Comparison of ENCODE assay signal across 10 cellular contexts in the genomic region with DNA sequence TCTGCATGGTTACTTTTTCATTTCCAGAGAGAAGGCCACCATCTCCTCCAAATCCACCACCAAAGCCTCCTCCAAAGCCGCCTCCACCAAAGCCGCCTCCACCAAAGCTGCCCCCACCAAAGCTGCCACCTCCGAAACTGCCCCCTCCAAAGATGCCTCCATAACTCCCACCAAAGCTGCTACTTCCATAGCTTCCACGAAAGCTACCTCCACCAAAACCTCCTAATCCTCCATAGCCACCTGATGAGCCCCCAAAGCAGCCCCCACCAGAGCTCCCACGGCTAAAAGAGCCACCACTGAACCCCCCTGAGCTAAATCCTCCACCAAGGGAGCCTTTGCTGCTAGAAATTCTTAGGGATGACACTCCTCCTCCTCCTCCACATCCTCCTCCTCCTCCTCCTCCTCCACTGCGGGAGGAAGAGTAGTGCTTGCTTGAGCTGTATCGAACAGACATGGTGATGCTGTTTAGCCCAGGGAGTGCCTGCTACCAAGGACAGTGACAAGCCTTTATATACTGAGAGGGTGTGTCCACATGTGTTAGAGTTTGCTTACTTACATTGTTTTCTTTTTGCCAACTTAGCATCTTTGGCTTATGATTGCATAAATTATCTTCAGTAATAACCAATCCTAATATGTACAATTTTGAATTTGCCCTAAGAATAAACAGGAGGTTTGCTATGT. TPM values are rescaled to one million over a fixed set of nuclear protein-coding genes. Genes with fewer than 3 reads are reported as not detected.
DNase-seq lines count a peak whose midpoint lies in the region; ATAC-seq, FAIRE-seq and TF ChIP-seq lines count a peak whose summit lies in the region.
"Had no signal": no experiment of that assay in that cellular context is flagged by ENCODE, and none has a peak within 500 bp of the region (broad histone marks: within the 10 kb centered on the region; RNA-seq: fewer than 3 reads in every experiment).

A gene (minus strand): TSS at position 483 of the 681 bp plus-strand sequence. CDS start 29 bp downstream, at position 454.

- WGBS in K562 (ENCODE audit: insufficient coverage, low coverage, missing lambda C conversion rate) = 56% methylated on average over 6 of the region's 7 CpGs
- WGBS in right lobe of liver (ENCODE audit: insufficient coverage, low coverage, low lambda C conversion rate, missing lambda C conversion rate) = 83% methylated on average over 5 of the region's 7 CpGs
- WGBS in upper lobe of left lung, 2 donors = 91 to 92% methylated on average over 7 of the region's 7 CpGs

- H4K20me1 ChIP-seq in K562 (replicated peaks; ENCODE audit: control insufficient read depth, insufficient read depth, low read length) = no peaks in the 10 kb centered on the region

- H3K4me1 ChIP-seq in K562 (replicated peaks in 1 of 2; ENCODE audit: control insufficient read depth in 2 of 2, insufficient read depth in 2 of 2, low read length in 2 of 2) (peaks cover 26 to 52% of the 10 kb centered on the region in 2 experiments), right lobe of liver (peaks cover 0 to 6% (median 0%) of the 10 kb centered on the region in 4 donors), upper lobe of left lung (peaks cover 3 to 15% (median 9%) of the 10 kb centered on the region in 4 donors)

- peak; percentile 58 for FAIRE-seq in K562 (lab: Jason Lieb, UNC)

- peak within 1 kb of the TSS; percentile 66 for H3K4me2 ChIP-seq in K562 (ENCODE audit: insufficient read depth, low read length)

- peaks cover 26% of the 10 kb centered on the region for H3K36me3 ChIP-seq in K562 (ENCODE audit: control insufficient read depth, insufficient read depth, low read length)
- no peaks in the 10 kb centered on the region for H3K36me3 ChIP-seq in right lobe of liver
- H3K36me3 ChIP-seq in upper lobe of left lung = peaks cover 0 to 9% (median under 1%) of the 10 kb centered on the region in 4 donors
- H3K36me3 ChIP-seq in H7 (replicated peaks; ENCODE audit: control insufficient read depth, insufficient read depth, low read length) = peaks cover 1% of the 10 kb centered on the region; the same call in 1 of the 2 replicates

- H3K9me3 ChIP-seq in K562 (replicated peaks; ENCODE audit: control insufficient read depth, insufficient read depth, low read depth, low read length) (no peaks in the 10 kb centered on the region), right lobe of liver (no peaks in the 10 kb centered on the region), upper lobe of left lung (no peaks in the 10 kb centered on the region)

- H3K4me3 Mint-ChIP-seq in activated T-cell treated with anti-CD3 and anti-CD28 coated beads, Interleukin-2, amount 50 U/mL, for 72 hours = no peak within 1 kb of the TSS
- no peak within 1 kb of the TSS for H3K4me3 Mint-ChIP-seq in activated T-cell treated with anti-CD3 and anti-CD28 coated beads, Interleukin-2, amount 50 U/mL, for 24 hours

- H3K9me3 Mint-ChIP-seq in activated T-cell treated with anti-CD3 and anti-CD28 coated beads, Interleukin-2, amount 50 U/mL, for 72 hours = peaks cover 0 to 2% of the 10 kb centered on the region in 2 donors
- H3K9me3 Mint-ChIP-seq in activated T-cell treated with anti-CD3 and anti-CD28 coated beads, Interleukin-2, amount 50 U/mL, for 24 hours = no peaks in the 10 kb centered on the region

- no TSS peak for BruUV-seq in K562 (replicated peaks; lab: Mats Ljungman, UMichigan)

- CTCF ChIA-PET in K562 (lab: Yijun Ruan, JAX; ENCODE audit: low intra/inter-chr PET ratio) = no interaction called here

- in situ Hi-C loops in K562 (cut with MboI) = no loop called here

- H3K27me3 Mint-ChIP-seq in activated T-cell treated with anti-CD3 and anti-CD28 coated beads, Interleukin-2, amount 50 U/mL, for 72 hours (ENCODE audit: low read depth) = no peaks in the 10 kb centered on the region
- H3K27me3 Mint-ChIP-seq in activated T-cell treated with anti-CD3 and anti-CD28 coated beads, Interleukin-2, amount 50 U/mL, for 24 hours = peaks cover 7% of the 10 kb centered on the region

- H3K4me1 Mint-ChIP-seq in activated T-cell treated with anti-CD3 and anti-CD28 coated beads, Interleukin-2, amount 50 U/mL, for 72 hours (ENCODE audit: low read depth) = peaks cover 45% of the 10 kb centered on the region
- H3K4me1 Mint-ChIP-seq in activated T-cell treated with anti-CD3 and anti-CD28 coated beads, Interleukin-2, amount 50 U/mL, for 24 hours (ENCODE audit: low read depth) = peaks cover 32% of the 10 kb centered on the region

- TF ChIP-seq CTCF in K562 (IDR thresholded peaks at IDR 0.05 in 2 of 3, conservative IDR thresholded peaks at IDR 0.05 in 1 of 3; ENCODE audit: insufficient read depth in 2 of 3, low read depth in 1 of 3, low read length in 3 of 3) = no peak
- no peak for TF ChIP-seq CTCF in right lobe of liver (IDR thresholded peaks at IDR 0.05)
- no peak for TF ChIP-seq CTCF in upper lobe of left lung (IDR thresholded peaks at IDR 0.05)

- peak within 1 kb of the TSS; percentile 99 for H3K27ac ChIP-seq in K562 (ENCODE audit: extremely low read depth, low read depth, low read length)
- no peak within 1 kb of the TSS for H3K27ac ChIP-seq in right lobe of liver
- no peak within 1 kb of the TSS for H3K27ac ChIP-seq in upper lobe of left lung

- H2AFZ ChIP-seq in K562 (ENCODE audit: low read depth, low read length) = no peak within 1 kb of the TSS

- peak within 1 kb of the TSS; percentile 3; the same call in 1 of the 2 replicates for H3K4me3 ChIP-seq in K562
- H3K4me3 ChIP-seq in right lobe of liver = no peak within 1 kb of the TSS
- no peak within 1 kb of the TSS for H3K4me3 ChIP-seq in upper lobe of left lung
- no peak within 1 kb of the TSS for H3K4me3 ChIP-seq in H7 (ENCODE audit: insufficient read depth, low read depth, low read length)

- H3K9ac ChIP-seq in K562 (ENCODE audit: insufficient read depth in 1 of 2, low read depth in 2 of 2, low read length in 2 of 2) = peak within 1 kb of the TSS; percentile 28 to 97; a peak in 3 of 4 replicates

- TF ChIP-seq RAD21 in K562 (CRISPR knock-in tag; conservative IDR thresholded peaks at IDR 0.05 in 1 of 2, IDR thresholded peaks at IDR 0.05 in 1 of 2) = no peak

- ATAC-seq in activated T-cell treated with anti-CD3 and anti-CD28 coated beads, Interleukin-2, amount 50 U/mL, for 72 hours (replicated peaks in 1 of 2) = no peak
- ATAC-seq in K562 (peak; percentile 60), right lobe of liver (no peak), upper lobe of left lung (ENCODE audit: low FRiP score in 2 of 2) (no peak)

- no peak for DNase-seq in activated T-cell treated with anti-CD3 and anti-CD28 coated beads, Interleukin-2, amount 50 U/mL, for 72 hours
- no peak for DNase-seq in activated T-cell treated with anti-CD3 and anti-CD28 coated beads, Interleukin-2, amount 50 U/mL, for 24 hours
- peak in 2 of 4 experiments; percentile 41 to 72 for DNase-seq in K562 (ENCODE audit: extremely low read depth in 1 of 4, low spot score in 3 of 4)
- DNase-seq in right lobe of liver = no peak
- DNase-seq in upper lobe of left lung = no peak
- DNase-seq in stimulated activated CD4-positive, alpha-beta T cell treated with anti-CD3 and anti-CD28 coated beads, Interleukin-2, amount 100 ng/mL, for 24 hours = no peak
- DNase-seq in H7 = no peak
- DNase-seq in inferior parietal cortex (ENCODE audit: extremely low spot score) = no peak
- DNase-seq: AML-193, NCI-H187 treated with DMSO at 0.1 percent for 48 hours had no signal

- TF ChIP-seq EP300 in K562 (IDR thresholded peaks at IDR 0.05; ENCODE audit: low read length) (no peak), upper lobe of left lung (IDR thresholded peaks at IDR 0.05) (no peak)

- H3K27ac Mint-ChIP-seq in activated T-cell treated with anti-CD3 and anti-CD28 coated beads, Interleukin-2, amount 50 U/mL, for 72 hours = no peak within 1 kb of the TSS
- H3K27ac Mint-ChIP-seq in activated T-cell treated with anti-CD3 and anti-CD28 coated beads, Interleukin-2, amount 50 U/mL, for 24 hours = no peak within 1 kb of the TSS

- H3K27me3 ChIP-seq in K562 (ENCODE audit: control insufficient read depth in 2 of 2, insufficient read depth in 2 of 2, low read length in 2 of 2) (no peaks in the 10 kb centered on the region), right lobe of liver (no peaks in the 10 kb centered on the region), upper lobe of left lung (no peaks in the 10 kb centered on the region), H7 (ENCODE audit: control insufficient read depth, insufficient read depth, low read length) (peaks cover 3% of the 10 kb centered on the region; the same call in 1 of the 2 replicates)

- intact Hi-C loops in K562 (cut with micrococcal nuclease) (no loop called here), right lobe of liver (cut with DNase I) (no loop called here)

- H3K36me3 Mint-ChIP-seq in activated T-cell treated with anti-CD3 and anti-CD28 coated beads, Interleukin-2, amount 50 U/mL, for 72 hours (ENCODE audit: insufficient read depth in 2 of 2) = peaks cover 8 to 16% of the 10 kb centered on the region in 2 donors
- H3K36me3 Mint-ChIP-seq in activated T-cell treated with anti-CD3 and anti-CD28 coated beads, Interleukin-2, amount 50 U/mL, for 24 hours (ENCODE audit: low read depth) = peaks cover 29% of the 10 kb centered on the region

- H3K9me1 ChIP-seq in K562 (ENCODE audit: control insufficient read depth, insufficient read depth, low read length) = no peaks in the 10 kb centered on the region

- peaks cover 88% of the 10 kb centered on the region for H3K79me2 ChIP-seq in K562 (ENCODE audit: control insufficient read depth, insufficient read depth, low read length)

- POLR2A ChIA-PET in K562 (lab: Yijun Ruan, JAX) = interaction anchor here (0.7 to 0.8 kb wide), 2 partner anchors 61 to 857 kb away, joined by 3 read pairs; no protein-coding TSS in a partner anchor

- TF ChIP-seq POLR2A in K562 (conservative IDR thresholded peaks at IDR 0.05) (0 out of 2 replicates have a peak, but pooled peaks have one; percentile 26), right lobe of liver (IDR thresholded peaks at IDR 0.05) (no peak), upper lobe of left lung (IDR thresholded peaks at IDR 0.05) (no peak)

RNA-seq across cellular contexts. Expression of the gene that starts here (rescaled TPM):
- 10 to 100 TPM; 59.1 to 59.3 TPM for total RNA-seq in activated T-cell treated with anti-CD3 and anti-CD28 coated beads, Interleukin-2, amount 50 U/mL, for 72 hours
- 11.6 and 27.7 TPM in 2 replicates for total RNA-seq in K562 (2011; cell fraction: chromatin; rRNA removed; ENCODE audit: low replicate concordance)
- 10.5 and 12.3 TPM in 2 replicates for total RNA-seq in K562 (2011; cell fraction: nucleolus; rRNA removed)
- total RNA-seq in K562 (2011; cell fraction: nucleoplasm; rRNA removed) = 19.1 and 28.6 TPM in 2 replicates
- total RNA-seq in K562 (2014; rRNA removed) (64.0 and 70.5 TPM in 2 replicates), K562 (2014; rRNA removed; fragmentation: Illumina TruSeq; extraction: Trizol) (80.8 and 101 TPM in 2 replicates), K562 (2015; rRNA removed; fragmentation: Illumina TruSeq; extraction: Trizol) (45.7 and 51.0 TPM in 2 replicates), K562 (2021) (153 and 166 TPM in 2 replicates), right lobe of liver (10 to 100 TPM; 11.4 to 20.4 (median 17.4) TPM), upper lobe of left lung (10 to 100 TPM in 4 of 6 donors, 1 to 10 TPM in 2; 4.2 to 35.0 (median 13.5) TPM)
- polyA plus RNA-seq in K562 (2011; rRNA removed) (38.5 and 179 TPM in 2 replicates), K562 (2014; fragmentation: Illumina TruSeq; extraction: Trizol) (76.2 and 80.2 TPM in 2 replicates), K562 (2014; fragmentation: Nextera tagmentation; extraction: Ambion mirVana) (10 to 100 TPM; 47.0 to 54.6 TPM), K562 (2014; rRNA removed) (110 and 139 TPM in 2 replicates)
- polyA plus RNA-seq in K562 (2011; cell fraction: cytosol; rRNA removed) = 14.5 and 29.1 TPM in 2 replicates
- 13.4 and 14.2 TPM in 2 replicates for polyA plus RNA-seq in K562 (2011; cell fraction: nucleus; rRNA removed)
- 97.2 and 238 TPM in 2 replicates for polyA plus RNA-seq in K562 (2012)
- 5.6 and 37.3 TPM in 2 replicates for polyA minus RNA-seq in K562 (2011; rRNA and poly(A)+ RNA removed)
- polyA minus RNA-seq in K562 (2011; cell fraction: cytosol; rRNA and poly(A)+ RNA removed) = 6.6 and 21.6 TPM in 2 replicates
- 2.4 and 4.8 TPM in 2 replicates for polyA minus RNA-seq in K562 (2011; cell fraction: nucleus; rRNA and poly(A)+ RNA removed)
- total RNA-seq in H7 (2014; rRNA removed; shearing (Covaris generic)) = 2.4 and 5.4 TPM in 2 replicates
